In genomic region chr16:68420366-68420765, GRCh38 we compare ENCODE assay signal across 24 cellular contexts. TPM values are rescaled to one million over a fixed set of nuclear protein-coding genes. Genes with fewer than 3 reads are reported as not detected.
DNase-seq lines count a peak whose midpoint lies in the region; ATAC-seq lines count a peak whose summit lies in the region.
"Had no signal": no experiment of that assay in that cellular context is flagged by ENCODE, and none has a peak within 500 bp of the region (broad histone marks: within the 10 kb centered on the region; RNA-seq: fewer than 3 reads in every experiment).

No MANE protein-coding gene starts in this region.

- H3K9me3 ChIP-seq in naive thymus-derived CD4-positive, alpha-beta T cell (ENCODE audit: control insufficient read depth in 2 of 3, low read length in 3 of 3): no peaks in the 10 kb centered on the region
- H3K9me3 ChIP-seq: Caco-2 had no signal

- no peak overlapping the region for H3K4me3 ChIP-seq in naive thymus-derived CD4-positive, alpha-beta T cell (ENCODE audit: low read length)
- H3K4me3 ChIP-seq: smooth muscle cell had no signal

- H3K4me1 ChIP-seq in naive thymus-derived CD4-positive, alpha-beta T cell (ENCODE audit: control insufficient read depth in 2 of 2, insufficient read depth in 2 of 2, low read length in 2 of 2): peaks cover 40 to 77% of the 10 kb centered on the region in 2 donors
- H3K4me1 ChIP-seq: Caco-2 had no signal

- DNase-seq in NCI-H2081 (lab: John Stamatoyannopoulos, UW) (peak; percentile 30 to 81), NCI-H2081 treated with DMSO at 0.1 percent for 48 hours (lab: John Stamatoyannopoulos, UW) (no peak), NCI-H146 (lab: John Stamatoyannopoulos, UW) (peak; percentile 94), NCI-H510A treated with DMSO at 0.1 percent for 48 hours (lab: John Stamatoyannopoulos, UW) (peak; percentile 94), activated gamma-delta T cell (lab: John Stamatoyannopoulos, UW) (no peak)
- no peak for DNase-seq in naive thymus-derived CD4-positive, alpha-beta T cell
- no peak for DNase-seq in activated CD8-positive, alpha-beta memory T cell treated with anti-CD3 and anti-CD28 coated beads for 24 hours
- DNase-seq: 8988T; activated CD4-positive, alpha-beta T cell treated with anti-CD3 and anti-CD28 coated beads for 36 hours; activated T-cell treated with anti-CD3 and anti-CD28 coated beads, Interleukin-2, amount 50 U/mL, for 4 hours; Caco-2; GDM1; NCI-H1694 treated with DMSO at 0.1 percent for 48 hours; PC-3; SIG-M5; stimulated activated naive B cell treated with anti-CD40 and anti-IgM and Interleukin-4, amounts not matched to agents 10 μg/mL and 1 μg/mL and 100 μg/mL, for 72 hours; T-helper 1 cell had no signal

- ATAC-seq in naive thymus-derived CD4-positive, alpha-beta T cell: no peak
- no peak for ATAC-seq in HG03097 (IDR thresholded peaks at IDR 0.05; ENCODE audit: low FRiP score, unreplicated experiment)
- ATAC-seq: activated CD4-positive, alpha-beta T cell treated with anti-CD3 and anti-CD28 coated beads for 36 hours; activated naive CD4-positive, alpha-beta T cell treated with anti-CD3 and anti-CD28 coated beads, Interleukin-2, amount 50 U/mL, for 72 hours; activated T-cell treated with anti-CD3 and anti-CD28 coated beads, Interleukin-2, amount 50 U/mL, for 4 hours; PC-3; stimulated activated naive B cell treated with anti-CD40 and anti-IgM and Interleukin-4, amounts not matched to agents 10 μg/mL and 1 μg/mL and 100 μg/mL, for 72 hours had no signal

- intact Hi-C loops in naive thymus-derived CD4-positive, alpha-beta T cell (cut with micrococcal nuclease): no loop called here

- H3K4me1 Mint-ChIP-seq in naive thymus-derived CD4-positive, alpha-beta T cell: peaks cover 43 to 88% (median 82%) of the 10 kb centered on the region in 7 donors

- H3K27me3 ChIP-seq in naive thymus-derived CD4-positive, alpha-beta T cell (ENCODE audit: control insufficient read depth in 2 of 2, insufficient read depth in 2 of 2, low read length in 2 of 2): no peaks in the 10 kb centered on the region

- peaks cover 0 to 7% (median 0%) of the 10 kb centered on the region in 5 donors for H3K36me3 Mint-ChIP-seq in naive thymus-derived CD4-positive, alpha-beta T cell
- H3K36me3 Mint-ChIP-seq: activated naive CD4-positive, alpha-beta T cell treated with anti-CD3 and anti-CD28 coated beads, Interleukin-2, amount 50 U/mL, for 72 hours; stimulated activated naive B cell treated with anti-CD40 and anti-IgM and Interleukin-4, amounts not matched to agents 10 μg/mL and 1 μg/mL and 100 μg/mL, for 72 hours had no signal

- peaks cover 0 to 3% (median 0%) of the 10 kb centered on the region in 11 donors for H3K9me3 Mint-ChIP-seq in naive thymus-derived CD4-positive, alpha-beta T cell
- H3K9me3 Mint-ChIP-seq: activated T-cell treated with anti-CD3 and anti-CD28 coated beads, Interleukin-2, amount 50 U/mL, for 4 hours; central memory CD8-positive, alpha-beta T cell; stimulated activated naive B cell treated with anti-CD40 and anti-IgM and Interleukin-4, amounts not matched to agents 10 μg/mL and 1 μg/mL and 100 μg/mL, for 72 hours had no signal

- H3K27ac ChIP-seq in naive thymus-derived CD4-positive, alpha-beta T cell (ENCODE audit: low read depth, low read length): no peak overlapping the region
- H3K27ac ChIP-seq: epithelial cell of prostate had no signal

- H3K4me3 Mint-ChIP-seq in naive thymus-derived CD4-positive, alpha-beta T cell: no peak overlapping the region
- H3K4me3 Mint-ChIP-seq: activated CD4-positive, alpha-beta T cell treated with anti-CD3 and anti-CD28 coated beads for 36 hours; activated T-cell treated with anti-CD3 and anti-CD28 coated beads, Interleukin-2, amount 50 U/mL, for 4 hours; central memory CD8-positive, alpha-beta T cell; stimulated activated naive B cell treated with anti-CD40 and anti-IgM and Interleukin-4, amounts not matched to agents 10 μg/mL and 1 μg/mL and 100 μg/mL, for 72 hours had no signal

- peak overlapping the region in 6 of 9 donors; percentile 94 to 100 (median 98) for H3K27ac Mint-ChIP-seq in naive thymus-derived CD4-positive, alpha-beta T cell
- H3K27ac Mint-ChIP-seq: activated CD4-positive, alpha-beta T cell treated with anti-CD3 and anti-CD28 coated beads for 36 hours; activated naive CD4-positive, alpha-beta T cell treated with anti-CD3 and anti-CD28 coated beads, Interleukin-2, amount 50 U/mL, for 72 hours; stimulated activated naive B cell treated with anti-CD40 and anti-IgM and Interleukin-4, amounts not matched to agents 10 μg/mL and 1 μg/mL and 100 μg/mL, for 72 hours had no signal

- peaks cover 0 to 3% (median 0%) of the 10 kb centered on the region in 5 donors for H3K27me3 Mint-ChIP-seq in naive thymus-derived CD4-positive, alpha-beta T cell
- H3K27me3 Mint-ChIP-seq: activated CD4-positive, alpha-beta T cell treated with anti-CD3 and anti-CD28 coated beads for 36 hours; central memory CD8-positive, alpha-beta T cell; stimulated activated naive B cell treated with anti-CD40 and anti-IgM and Interleukin-4, amounts not matched to agents 10 μg/mL and 1 μg/mL and 100 μg/mL, for 72 hours had no signal

- CTCF ChIA-PET in naive thymus-derived CD4-positive, alpha-beta T cell (lab: Charles Lee): interaction anchor here (0.7 to 2.5 kb wide), 3 partner anchors 45 to 157 kb away, joined by 4 to 5 read pairs (median 4); no protein-coding TSS in a partner anchor

- POLR2A ChIA-PET in naive thymus-derived CD4-positive, alpha-beta T cell (lab: Charles Lee): interaction anchor here (1.3 kb wide), 1 partner anchor 14 kb away, joined by 9 read pairs; no protein-coding TSS in a partner anchor

- no peaks in the 10 kb centered on the region for H3K36me3 ChIP-seq in naive thymus-derived CD4-positive, alpha-beta T cell (ENCODE audit: control insufficient read depth in 2 of 3, insufficient read depth in 3 of 3, low read length in 3 of 3)

RNA-seq across cellular contexts. Expression of gene SMPD3, which starts 27.9 kb away (rescaled TPM):
- total RNA-seq in naive thymus-derived CD4-positive, alpha-beta T cell: 1 to 10 TPM in 3 of 5 experiments, under 1 TPM in 2; 0.57 to 6.1 (median 1.8) TPM
- polyA plus RNA-seq in naive thymus-derived CD4-positive, alpha-beta T cell: 1 to 10 TPM in 1 of 2 donors, under 1 TPM in 1; 0.32 to 1.8 TPM
- total RNA-seq: H4, myocyte, PC-3 had no signal

Comparison
In these comparisons a context has a peak if more than half of its experiments do, and no peak if none do; other contexts are left out.
1. DNase-seq: peak in NCI-H2081 (2 of 2), NCI-H146 (single experiment) and NCI-H510A treated with DMSO at 0.1 percent for 48 hours (single experiment); none in NCI-H2081 treated with DMSO at 0.1 percent for 48 hours (single experiment), naive thymus-derived CD4-positive, alpha-beta T cell (0 of 9), activated gamma-delta T cell (single experiment) and activated CD8-positive, alpha-beta memory T cell treated with anti-CD3 and anti-CD28 coated beads for 24 hours (single experiment).